In the genomic region with DNA sequence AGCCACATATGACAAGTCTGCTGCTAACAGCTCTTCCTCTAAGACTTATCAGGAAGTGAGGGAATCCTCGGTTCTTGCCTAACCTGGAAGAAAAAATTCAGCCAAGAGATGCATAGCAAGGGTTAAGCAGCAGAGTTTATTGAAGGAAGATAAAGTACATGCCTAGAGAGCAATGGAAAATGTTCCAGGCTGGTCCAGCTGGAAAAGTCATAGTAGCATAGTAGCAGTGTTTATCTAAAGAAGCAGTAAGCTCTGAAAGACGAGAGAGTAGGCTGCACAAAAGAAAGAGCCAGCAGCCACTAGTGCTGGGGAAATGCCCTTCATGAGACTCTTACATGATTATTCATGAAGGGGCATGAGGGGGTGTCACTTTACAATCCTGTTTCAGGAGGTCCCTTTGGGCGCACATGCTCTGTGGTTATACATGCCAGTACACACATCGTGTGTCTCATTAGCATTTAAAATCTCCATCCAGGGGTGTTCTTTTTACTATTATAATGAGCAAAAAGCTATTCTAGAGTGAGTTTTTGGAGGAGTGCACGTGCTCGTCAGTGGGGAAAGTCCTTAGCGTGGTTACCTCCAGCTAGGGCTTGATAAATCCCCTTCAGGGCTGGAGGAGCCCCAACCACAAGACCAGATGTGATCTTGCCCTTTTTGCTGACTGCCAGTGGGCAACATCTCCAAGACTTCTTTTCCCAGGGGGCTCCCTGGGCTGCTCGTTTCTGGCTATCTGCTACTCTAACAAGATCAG, we compare ENCODE assay signal across 22 cellular contexts.
A peak's percentile ranks its signal among the peaks of the same experiment; 100 is the strongest.
DNase-seq lines count a peak whose midpoint lies in the region; ATAC-seq and TF ChIP-seq lines count a peak whose summit lies in the region.
"Had no signal": no experiment of that assay in that cellular context is flagged by ENCODE, and none has a peak within 500 bp of the region (broad histone marks: within the 10 kb centered on the region; RNA-seq: fewer than 3 reads in every experiment).

No MANE protein-coding gene starts in this region.

- no TSS peak for BruUV-seq in IMR-90 (replicated peaks; lab: Mats Ljungman, UMichigan)

- in situ Hi-C loops in IMR-90 (cut with MboI; ENCODE audit: low sequenced_read_pairs), result no loop called here

- H3K79me1 ChIP-seq in IMR-90 (ENCODE audit: low read depth in 1 of 2, low read length in 2 of 2), result no peaks in the 10 kb centered on the region

- H3K36me3 Mint-ChIP-seq in activated T-cell treated with anti-CD3 and anti-CD28 coated beads, Interleukin-2, amount 50 U/mL, for 24 hours (ENCODE audit: low read depth), result no peaks in the 10 kb centered on the region

- no peak for TF ChIP-seq POLR2A in IMR-90 (IDR thresholded peaks at IDR 0.05; ENCODE audit: low read depth, low read length)

- H3F3A ChIP-seq in smooth muscle cell (ENCODE audit: low read depth), result peaks cover 15% of the 10 kb centered on the region

- H3K18ac ChIP-seq in IMR-90 (ENCODE audit: low read depth, low read length), result no peak overlapping the region

- peaks cover 5% of the 10 kb centered on the region for H3K9me1 ChIP-seq in IMR-90 (ENCODE audit: insufficient read depth, low read length)

- CTCF ChIA-PET in IMR-90 (lab: Yijun Ruan, JAX), result no interaction called here

- no peak overlapping the region for H3K27ac ChIP-seq in IMR-90 (ENCODE audit: insufficient read depth, low read length)
- H3K27ac ChIP-seq in smooth muscle cell (ENCODE audit: low read depth), result peak overlapping the region; percentile 49
- no peak overlapping the region for H3K27ac ChIP-seq in aorta (ENCODE audit: low read depth in 1 of 2, low read length in 2 of 2)
- H3K27ac ChIP-seq: RWPE1, SK-N-MC had no signal

- no peak overlapping the region for H2BK20ac ChIP-seq in IMR-90 (ENCODE audit: low read depth, low read length)

- H4K91ac ChIP-seq in IMR-90 (ENCODE audit: insufficient read depth, low read depth, low read length), result no peak overlapping the region

- H2BK120ac ChIP-seq in IMR-90 (ENCODE audit: low read depth, low read length), result no peak overlapping the region

- no peaks in the 10 kb centered on the region for H3K4me1 Mint-ChIP-seq in activated T-cell treated with anti-CD3 and anti-CD28 coated beads, Interleukin-2, amount 50 U/mL, for 24 hours (ENCODE audit: low read depth)

- H3K36me3 ChIP-seq in IMR-90 (ENCODE audit: control insufficient read depth, insufficient read depth, low read length), result no peaks in the 10 kb centered on the region
- peaks cover 13% of the 10 kb centered on the region for H3K36me3 ChIP-seq in smooth muscle cell (ENCODE audit: low read depth)
- H3K36me3 ChIP-seq in aorta (ENCODE audit: control insufficient read depth in 1 of 2, insufficient read depth in 2 of 2, low read length in 1 of 2), result no peaks in the 10 kb centered on the region

- H4K20me1 ChIP-seq in IMR-90 (ENCODE audit: insufficient read depth, low read length) (no peaks in the 10 kb centered on the region), smooth muscle cell (ENCODE audit: low read depth) (no peaks in the 10 kb centered on the region)

- WGBS in IMR-90 (ENCODE audit: extremely low coverage in 2 of 2, insufficient read length in 1 of 2), 2 experiments, result 60% methylated on average over 5 of the region's 8 CpGs; no CpG with 5 or more reads in 1 of the 2 experiments
- 34% methylated on average over 8 of the region's 8 CpGs for WGBS in smooth muscle cell (ENCODE audit: low lambda C conversion rate)
- 61 to 63% methylated on average over 8 of the region's 8 CpGs for WGBS in aorta, 2 donors

- no peak overlapping the region for H4K8ac ChIP-seq in IMR-90 (ENCODE audit: low read depth in 2 of 2, low read length in 2 of 2)

- H2AK5ac ChIP-seq in IMR-90 (ENCODE audit: low read depth, low read length), result no peak overlapping the region

- H3K23ac ChIP-seq in IMR-90 (ENCODE audit: low read depth, low read length), result no peak overlapping the region

- no peak overlapping the region for H2AFZ ChIP-seq in IMR-90 (replicated peaks; ENCODE audit: low read length, poor library complexity)
- H2AFZ ChIP-seq in smooth muscle cell (ENCODE audit: low read depth), result no peak overlapping the region

- no peak overlapping the region for H3K56ac ChIP-seq in IMR-90 (ENCODE audit: extremely low read depth, insufficient read depth, low read length)

- H3K79me2 ChIP-seq in smooth muscle cell (ENCODE audit: low read depth), result no peaks in the 10 kb centered on the region

- no peak for TF ChIP-seq CTCF in IMR-90 (conservative IDR thresholded peaks at IDR 0.05; ENCODE audit: low read depth, low read length)
- no peak for TF ChIP-seq CTCF in smooth muscle cell (IDR thresholded peaks at IDR 0.05; ENCODE audit: borderline replicate concordance, insufficient read depth, poor library complexity, severe bottlenecking)

- H3K4me1 ChIP-seq in IMR-90 (ENCODE audit: control insufficient read depth, insufficient read depth, low read length), result peaks cover 13% of the 10 kb centered on the region
- peaks cover 9% of the 10 kb centered on the region for H3K4me1 ChIP-seq in smooth muscle cell (ENCODE audit: low read depth)
- H3K4me1 ChIP-seq in aorta (ENCODE audit: control insufficient read depth in 1 of 2, insufficient read depth in 2 of 2, low read length in 2 of 2), result no peaks in the 10 kb centered on the region

- H3K4me2 ChIP-seq in IMR-90 (ENCODE audit: low read depth, low read length) (no peak overlapping the region), smooth muscle cell (peak overlapping the region; percentile 20)

- no peak overlapping the region for H3K4ac ChIP-seq in IMR-90 (ENCODE audit: low read depth, low read length)

- H3K27me3 Mint-ChIP-seq in activated T-cell treated with anti-CD3 and anti-CD28 coated beads, Interleukin-2, amount 50 U/mL, for 24 hours, result no peaks in the 10 kb centered on the region

- H3K27ac Mint-ChIP-seq in activated T-cell treated with anti-CD3 and anti-CD28 coated beads, Interleukin-2, amount 50 U/mL, for 24 hours, result no peak overlapping the region

- H3K4me3 ChIP-seq in IMR-90 (ENCODE audit: insufficient read depth, low read depth, low read length) (no peak overlapping the region), smooth muscle cell (no peak overlapping the region), aorta (ENCODE audit: low read length in 2 of 2) (no peak overlapping the region)
- H3K4me3 ChIP-seq: SK-N-MC had no signal

- no peak overlapping the region for H2BK5ac ChIP-seq in IMR-90 (ENCODE audit: low read depth, low read length, poor library complexity, severe bottlenecking)

- H3K9me3 ChIP-seq in IMR-90 (ENCODE audit: control insufficient read depth, insufficient read depth, low read length), result peaks cover 6% of the 10 kb centered on the region
- peaks cover 11% of the 10 kb centered on the region for H3K9me3 ChIP-seq in smooth muscle cell (replicated peaks; ENCODE audit: low read depth)
- peaks cover 2% of the 10 kb centered on the region for H3K9me3 ChIP-seq in aorta (ENCODE audit: control insufficient read depth, low read length)

- H3K9ac ChIP-seq in IMR-90 (ENCODE audit: low read depth, low read length) (no peak overlapping the region), smooth muscle cell (ENCODE audit: low read depth) (no peak overlapping the region)

- H2AK9ac ChIP-seq in IMR-90 (replicated peaks; ENCODE audit: low read depth, low read length, poor library complexity), result no peak overlapping the region

- dilution Hi-C loops in IMR-90 (cut with HindIII; ENCODE audit: low sequenced_read_pairs, unreplicated experiment), result no loop called here

- no peak for TF ChIP-seq RAD21 in IMR-90 (IDR thresholded peaks at IDR 0.05; ENCODE audit: low read length)

- H3K27me3 ChIP-seq in IMR-90 (ENCODE audit: control insufficient read depth, insufficient read depth, low read length) (no peaks in the 10 kb centered on the region), smooth muscle cell (ENCODE audit: low read depth) (no peaks in the 10 kb centered on the region), aorta (ENCODE audit: control insufficient read depth in 1 of 2, insufficient read depth in 2 of 2, low read length in 1 of 2) (no peaks in the 10 kb centered on the region)

- peak; percentile 17 for DNase-seq in activated CD8-positive, alpha-beta memory T cell treated with anti-CD3 and anti-CD28 coated beads for 24 hours
- no peak for DNase-seq in activated CD8-positive, alpha-beta memory T cell treated with anti-CD3 and anti-CD28 coated beads, Interleukin-2, amount 50 U/mL, for 48 hours
- peak; percentile 50 for DNase-seq in IMR-90
- DNase-seq in smooth muscle cell (lab: John Stamatoyannopoulos, UW; ENCODE audit: unreplicated experiment), result no peak
- no peak for DNase-seq in activated T-cell treated with anti-CD3 and anti-CD28 coated beads, Interleukin-2, amount 50 U/mL, for 24 hours
- DNase-seq in aorta, result no peak
- DNase-seq in inferior parietal cortex (ENCODE audit: extremely low spot score), result no peak
- DNase-seq: 8988T, Calu3, DMS79 treated with DMSO at 0.1 percent for 48 hours, GF-D8, KBM-7, MV-4-11, NCI-H1105, NCI-H1436 treated with DMSO at 0.1 percent for 48 hours, NCI-H187 treated with DMSO at 0.1 percent for 48 hours, NCI-H2227 treated with DMSO at 0.1 percent for 48 hours, NCI-H526 treated with DMSO at 0.1 percent for 48 hours, SIG-M5 had no signal

- H3K9me3 Mint-ChIP-seq in activated T-cell treated with anti-CD3 and anti-CD28 coated beads, Interleukin-2, amount 50 U/mL, for 24 hours, result peaks cover 18% of the 10 kb centered on the region

- POLR2A ChIA-PET in IMR-90 (lab: Charles Lee; ENCODE audit: unreplicated experiment), result no interaction called here

- no peak overlapping the region for H2BK15ac ChIP-seq in IMR-90 (ENCODE audit: low read depth, low read length)

- H3K14ac ChIP-seq in IMR-90 (replicated peaks; ENCODE audit: low read depth, low read length), result no peak overlapping the region

- peak; percentile 81 for ATAC-seq in GM18868 (IDR thresholded peaks at IDR 0.05; ENCODE audit: unreplicated experiment)
- peak; percentile 40 for ATAC-seq in IMR-90 (ENCODE audit: low read depth)
- no peak for ATAC-seq in aorta (ENCODE audit: low FRiP score)

- no peak overlapping the region for H4K5ac ChIP-seq in IMR-90 (ENCODE audit: low read depth, low read length)

- H3K4me3 Mint-ChIP-seq in activated T-cell treated with anti-CD3 and anti-CD28 coated beads, Interleukin-2, amount 50 U/mL, for 24 hours, result no peak overlapping the region

- intact Hi-C loops in IMR-90 (cut with micrococcal nuclease), result no loop called here
- intact Hi-C loops in aorta (cut with DNase I), result no loop called here

TF ChIP-seq in IMR-90, 13 proteins besides CTCF, POLR2A, EP300 and RAD21 (continues in another document):
- TF ChIP-seq BHLHE40 (IDR thresholded peaks at IDR 0.05; ENCODE audit: low read depth, low read length) (no peak), MXI1 (IDR thresholded peaks at IDR 0.05; ENCODE audit: borderline replicate concordance, low read depth, low read length) (no peak), CEBPB (IDR thresholded peaks at IDR 0.05; ENCODE audit: low read depth, low read length) (no peak), MAZ (IDR thresholded peaks at IDR 0.05; ENCODE audit: borderline replicate concordance, low read depth, low read length) (no peak)

Comparison
In these comparisons a context has a peak if more than half of its experiments do, and no peak if none do; other contexts are left out.
1. DNase-seq: peak in activated CD8-positive, alpha-beta memory T cell treated with anti-CD3 and anti-CD28 coated beads for 24 hours (single experiment) and IMR-90 (single experiment); none in activated CD8-positive, alpha-beta memory T cell treated with anti-CD3 and anti-CD28 coated beads, Interleukin-2, amount 50 U/mL, for 48 hours (single experiment), smooth muscle cell (single experiment), activated T-cell treated with anti-CD3 and anti-CD28 coated beads, Interleukin-2, amount 50 U/mL, for 24 hours (single experiment), aorta (0 of 2) and inferior parietal cortex (single experiment).